In genomic region chr2:239825705-239825979, GRCh38 we compare ENCODE assay signal across 18 cellular contexts.
"Had no signal": no experiment of that assay in that cellular context is flagged by ENCODE, and none has a peak within 500 bp of the region (broad histone marks: within the 10 kb centered on the region; RNA-seq: fewer than 3 reads in every experiment).

No MANE protein-coding gene starts in this region.

- H3K9me3 Mint-ChIP-seq: activated CD4-positive, alpha-beta T cell treated with anti-CD3 and anti-CD28 coated beads, Interleukin-2, amount 10 ng/mL, durations not matched to agents 24 days and 14 days; activated naive CD4-positive, alpha-beta T cell treated with anti-CD3 and anti-CD28 coated beads, Interleukin-2, amount 50 U/mL, for 24 hours; memory B cell; nephron had no signal

- H3K36me3 Mint-ChIP-seq: activated naive CD4-positive, alpha-beta T cell treated with anti-CD3 and anti-CD28 coated beads, Interleukin-2, amount 50 U/mL, for 24 hours; memory B cell had no signal

- H3K4me3 Mint-ChIP-seq: activated CD4-positive, alpha-beta T cell treated with anti-CD3 and anti-CD28 coated beads, Interleukin-2, amount 10 ng/mL, durations not matched to agents 24 days and 14 days; activated naive CD4-positive, alpha-beta T cell treated with anti-CD3 and anti-CD28 coated beads, Interleukin-2, amount 50 U/mL, for 24 hours; memory B cell; nephron; T-helper 17 cell had no signal

- H3K4me1 ChIP-seq: colonic mucosa, left lung, psoas muscle had no signal

- H3K36me3 ChIP-seq: colonic mucosa, esophagus squamous epithelium, left lung, WERI-Rb-1 had no signal

- H3K4me1 Mint-ChIP-seq: activated CD4-positive, alpha-beta T cell treated with anti-CD3 and anti-CD28 coated beads, Interleukin-2, amount 10 ng/mL, durations not matched to agents 24 days and 14 days; activated naive CD4-positive, alpha-beta T cell treated with anti-CD3 and anti-CD28 coated beads, Interleukin-2, amount 50 U/mL, for 24 hours had no signal

- H3K27me3 ChIP-seq: colonic mucosa had no signal

- H3K9me3 ChIP-seq: colonic mucosa, esophagus squamous epithelium, left lung, psoas muscle had no signal

- H3K27ac Mint-ChIP-seq: activated CD4-positive, alpha-beta T cell treated with anti-CD3 and anti-CD28 coated beads, Interleukin-2, amount 10 ng/mL, durations not matched to agents 24 days and 14 days; activated naive CD4-positive, alpha-beta T cell treated with anti-CD3 and anti-CD28 coated beads, Interleukin-2, amount 50 U/mL, for 24 hours; memory B cell; nephron; T-helper 17 cell had no signal

- ATAC-seq: left lung, psoas muscle, sciatic nerve, T-helper 17 cell had no signal

- DNase-seq: activated CD4-positive, alpha-beta T cell treated with anti-CD3 and anti-CD28 coated beads, Interleukin-2, amount 10 ng/mL, durations not matched to agents 24 days and 14 days; activated T-cell treated with anti-CD3 and anti-CD28 coated beads, Interleukin-2, amount 50 U/mL, for 1 hour; amniotic stem cell; central memory CD4-positive, alpha-beta T cell; effector CD4-positive, alpha-beta T cell; esophagus squamous epithelium; hippocampal formation; occipital lobe; psoas muscle; stimulated activated CD4-positive, alpha-beta T cell treated with anti-CD3 and anti-CD28 coated beads, Interleukin-12 subunit alpha, Interleukin-12 subunit beta, amount 100 ng/mL, for 4 hours; T-helper 17 cell; WERI-Rb-1 had no signal

- H3K4me3 ChIP-seq: colonic mucosa, esophagus squamous epithelium, left lung, psoas muscle had no signal

- H3K27ac ChIP-seq: colonic mucosa, esophagus squamous epithelium, left lung, psoas muscle, WERI-Rb-1 had no signal
